27 cellular contexts compared by ENCODE assay signal in genomic region chr4:139700568-139700967, GRCh38.
"Had no signal": no experiment of that assay in that cellular context is flagged by ENCODE, and none has a peak within 500 bp of the region (broad histone marks: within the 10 kb centered on the region; RNA-seq: fewer than 3 reads in every experiment).

No MANE protein-coding gene starts in this region.

- H3K27ac ChIP-seq: gastrocnemius medialis, left ventricle myocardium inferior, pancreas, prostate gland, skin epidermis, transverse colon, VCaP had no signal

- H3K36me3 ChIP-seq: prostate gland had no signal

- H3K9me3 Mint-ChIP-seq: activated CD8-positive, alpha-beta T cell treated with anti-CD3 and anti-CD28 coated beads for 36 hours; effector memory CD8-positive, alpha-beta T cell had no signal

- H3K27me3 Mint-ChIP-seq: activated CD8-positive, alpha-beta T cell treated with anti-CD3 and anti-CD28 coated beads for 36 hours; effector memory CD8-positive, alpha-beta T cell; stimulated activated naive B cell treated with anti-CD40 and anti-IgM and Interleukin-4, amounts not matched to agents 10 μg/mL and 1 μg/mL and 100 μg/mL, for 72 hours had no signal

- H3K4me3 ChIP-seq: gastrocnemius medialis, left ventricle myocardium inferior, lung, pancreas, prostate gland, skin epidermis, transverse colon had no signal

- H3K4me1 ChIP-seq: gastrocnemius medialis, pancreas, prostate gland, transverse colon had no signal

- H3K27ac Mint-ChIP-seq: activated CD8-positive, alpha-beta T cell treated with anti-CD3 and anti-CD28 coated beads for 36 hours; effector memory CD8-positive, alpha-beta T cell; stimulated activated naive B cell treated with anti-CD40 and anti-IgM and Interleukin-4, amounts not matched to agents 10 μg/mL and 1 μg/mL and 100 μg/mL, for 72 hours; T-helper 1 cell treated with Interleukin-12 subunit alpha and Interleukin-12 subunit beta and Interleukin-4 antibody, amounts not matched to agents 30 μg/mL and 1 μg/mL, for 36 hours had no signal

- H3K9me3 ChIP-seq: gastrocnemius medialis, pancreas, prostate gland had no signal

- H3K4me3 Mint-ChIP-seq: activated CD8-positive, alpha-beta T cell treated with anti-CD3 and anti-CD28 coated beads for 36 hours; effector memory CD8-positive, alpha-beta T cell; stimulated activated naive B cell treated with anti-CD40 and anti-IgM and Interleukin-4, amounts not matched to agents 10 μg/mL and 1 μg/mL and 100 μg/mL, for 72 hours; T-helper 1 cell treated with Interleukin-12 subunit alpha and Interleukin-12 subunit beta and Interleukin-4 antibody, amounts not matched to agents 30 μg/mL and 1 μg/mL, for 36 hours had no signal

- H3K27me3 ChIP-seq: gastrocnemius medialis, pancreas, transverse colon had no signal

- DNase-seq: activated CD4-positive, alpha-beta T cell treated with anti-CD3 and anti-CD28 coated beads for 48 hours; activated CD8-positive, alpha-beta T cell treated with anti-CD3 and anti-CD28 coated beads for 36 hours; activated gamma-delta T cell treated with Interleukin-2 at 50 U/mL for 16 hours; activated naive CD4-positive, alpha-beta T cell treated with anti-CD3 and anti-CD28 coated beads, Interleukin-2, amount 50 U/mL, for 16 hours; activated T-cell treated with anti-CD3 and anti-CD28 coated beads for 4 hours; amniotic stem cell; caudate nucleus; cortex of kidney; effector memory CD8-positive, alpha-beta T cell; erythroblast; gastrocnemius medialis; glutamatergic neuron; left ventricle myocardium inferior; pancreas; retina; stimulated activated CD4-positive, alpha-beta T cell treated with anti-CD3 and anti-CD28 coated beads, Interleukin-12 subunit alpha, Interleukin-12 subunit beta, amount 100 ng/mL, for 4 hours; stimulated activated CD4-positive, alpha-beta T cell treated with anti-CD3 and anti-CD28 coated beads, Interleukin-4, amount 100 ng/mL, for 4 hours; stimulated activated CD8-positive, alpha-beta memory T cell treated with anti-CD3 and anti-CD28 coated beads, Interleukin-4, amount 100 ng/mL, for 48 hours; stimulated activated naive B cell treated with anti-CD40 and anti-IgM and Interleukin-4, amounts not matched to agents 10 μg/mL and 1 μg/mL and 100 μg/mL, for 72 hours; T-helper 9 cell; transverse colon had no signal

- ATAC-seq: activated CD8-positive, alpha-beta T cell treated with anti-CD3 and anti-CD28 coated beads for 36 hours; effector memory CD8-positive, alpha-beta T cell; gastrocnemius medialis; pancreas; sciatic nerve; stimulated activated naive B cell treated with anti-CD40 and anti-IgM and Interleukin-4, amounts not matched to agents 10 μg/mL and 1 μg/mL and 100 μg/mL, for 72 hours had no signal
